10 cellular contexts compared by ENCODE assay signal in genomic region chr7:73742753-73743641, GRCh38. TPM values are rescaled to one million over a fixed set of nuclear protein-coding genes. Genes with fewer than 3 reads are reported as not detected.
DNase-seq lines count a peak whose midpoint lies in the region; ATAC-seq lines count a peak whose summit lies in the region.
"Had no signal": no experiment of that assay in that cellular context is flagged by ENCODE, and none has a peak within 500 bp of the region (broad histone marks: within the 10 kb centered on the region; RNA-seq: fewer than 3 reads in every experiment).

No MANE protein-coding gene starts in this region.

- H3K36me3 Mint-ChIP-seq in central memory CD8-positive, alpha-beta T cell (ENCODE audit: insufficient read depth), result peaks cover 5% of the 10 kb centered on the region

- no peaks in the 10 kb centered on the region for H3K27me3 Mint-ChIP-seq in central memory CD8-positive, alpha-beta T cell

- H3K27ac Mint-ChIP-seq in central memory CD8-positive, alpha-beta T cell (ENCODE audit: low read depth), result peak overlapping the region; percentile 38

- H3K4me1 Mint-ChIP-seq in central memory CD8-positive, alpha-beta T cell, result peaks cover 11% of the 10 kb centered on the region

- no peak overlapping the region for H3K4me3 Mint-ChIP-seq in central memory CD8-positive, alpha-beta T cell

- in situ Hi-C loops in Caki2 (cut with HindIII; ENCODE audit: low pct_unique_long_range_greater_than_20kb, low sequenced_read_pairs), result no loop called here

- DNase-seq in Caki2 (ENCODE audit: low read depth), result peak; percentile 97
- DNase-seq in NCI-H187 (lab: John Stamatoyannopoulos, UW), result peak; percentile 97 to 99
- no peak for DNase-seq in central memory CD8-positive, alpha-beta T cell (ENCODE audit: low spot score in 2 of 2)
- peak; percentile 21 for DNase-seq in midbrain (lab: John Stamatoyannopoulos, UW)
- no peak for DNase-seq in germinal center (ENCODE audit: low spot score)
- DNase-seq in activated CD4-positive, alpha-beta T cell treated with anti-CD3 and anti-CD28 coated beads for 1 hour, result no peak
- no peak for DNase-seq in activated CD4-positive, CD25-positive, alpha-beta regulatory T cell treated with anti-CD3 and anti-CD28 coated beads, Interleukin-2, amount 50 U/mL, for 72 hours

- no peak for ATAC-seq in central memory CD8-positive, alpha-beta T cell (replicated peaks; ENCODE audit: extremely low read depth, poor library complexity, severe bottlenecking)
- no peak for ATAC-seq in HG03196 (IDR thresholded peaks at IDR 0.05; ENCODE audit: unreplicated experiment)

- H3K9me3 Mint-ChIP-seq in central memory CD8-positive, alpha-beta T cell, result no peaks in the 10 kb centered on the region

RNA-seq across cellular contexts. Expression of gene ABHD11, which starts 4.4 kb away (rescaled TPM):
- 36.2 and 45.0 TPM in 2 replicates for total RNA-seq in Caki2 (2014; rRNA removed; shearing (Covaris generic); ENCODE audit: low replicate concordance)

RNA-seq across cellular contexts. Expression of gene STX1A, which starts 23.5 kb away (rescaled TPM):
- 8.5 and 25.7 TPM in 2 replicates for total RNA-seq in Caki2 (2014; rRNA removed; shearing (Covaris generic); ENCODE audit: low replicate concordance)

RNA-seq across cellular contexts. Expression of gene CLDN3, which starts 27.1 kb away (rescaled TPM):
- total RNA-seq in Caki2 (2014; rRNA removed; shearing (Covaris generic); ENCODE audit: low replicate concordance), result 43.4 and 69.4 TPM in 2 replicates
- total RNA-seq: glomerular endothelial cell, temporal lobe had no signal

RNA-seq across cellular contexts. Expression of gene BUD23, which starts 59.6 kb away (rescaled TPM):
- total RNA-seq in Caki2 (2014; rRNA removed; shearing (Covaris generic); ENCODE audit: low replicate concordance), result 110 and 151 TPM in 2 replicates

RNA-seq across cellular contexts. Expression of gene DNAJC30, which starts 59.7 kb away (rescaled TPM):
- total RNA-seq in Caki2 (2014; rRNA removed; shearing (Covaris generic); ENCODE audit: low replicate concordance), result 10.7 and 20.2 TPM in 2 replicates

Comparison
In these comparisons a context has a peak if more than half of its experiments do, and no peak if none do; other contexts are left out.
1. DNase-seq: peak in Caki2 (single experiment), NCI-H187 (2 of 2) and midbrain (single experiment); none in central memory CD8-positive, alpha-beta T cell (0 of 2), germinal center (single experiment), activated CD4-positive, alpha-beta T cell treated with anti-CD3 and anti-CD28 coated beads for 1 hour (single experiment) and activated CD4-positive, CD25-positive, alpha-beta regulatory T cell treated with anti-CD3 and anti-CD28 coated beads, Interleukin-2, amount 50 U/mL, for 72 hours (single experiment).